14 cellular contexts compared by ENCODE assay signal in the genomic region with DNA sequence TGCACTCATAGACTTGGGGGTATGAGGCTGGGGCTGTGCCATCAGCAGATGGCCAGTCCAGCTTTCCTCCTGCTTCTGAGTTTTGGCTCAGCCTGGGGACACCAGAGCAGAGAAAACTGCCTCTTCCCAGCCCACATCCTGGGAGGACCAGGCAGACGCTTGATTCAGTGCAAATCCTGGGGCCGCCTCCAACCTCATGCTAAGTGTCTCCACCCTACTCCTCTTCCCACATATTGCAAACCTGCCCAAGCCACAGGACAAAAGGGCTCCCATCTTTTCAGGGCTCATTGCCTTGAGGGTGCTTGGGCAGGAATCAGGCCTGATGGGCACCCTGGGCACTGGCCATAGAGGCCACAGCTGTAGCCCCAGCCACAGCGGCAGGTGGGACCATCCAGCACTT.
A peak's percentile ranks its signal among the peaks of the same experiment; 100 is the strongest.
DNase-seq lines count a peak whose midpoint lies in the region; ATAC-seq and TF ChIP-seq lines count a peak whose summit lies in the region.
"Had no signal": no experiment of that assay in that cellular context is flagged by ENCODE, and none has a peak within 500 bp of the region (broad histone marks: within the 10 kb centered on the region; RNA-seq: fewer than 3 reads in every experiment).

No MANE protein-coding gene starts in this region.

- H3F3A ChIP-seq in smooth muscle cell (ENCODE audit: low read depth) = no peaks in the 10 kb centered on the region

- in situ Hi-C loops in G401 (cut with HindIII; ENCODE audit: low sequenced_read_pairs) = no loop called here

- no peak for TF ChIP-seq POLR2A in stomach (IDR thresholded peaks at IDR 0.05)

- H3K79me2 ChIP-seq in osteoblast (ENCODE audit: insufficient read depth, low read length) = no peaks in the 10 kb centered on the region
- no peaks in the 10 kb centered on the region for H3K79me2 ChIP-seq in smooth muscle cell (ENCODE audit: low read depth)

- H3K27ac ChIP-seq in osteoblast (ENCODE audit: low read depth, low read length) = no peak overlapping the region
- no peak overlapping the region for H3K27ac ChIP-seq in stomach
- H3K27ac ChIP-seq in smooth muscle cell (ENCODE audit: low read depth) = no peak overlapping the region
- H3K27ac ChIP-seq: HL-60 had no signal

- no peaks in the 10 kb centered on the region for H3K9me3 ChIP-seq in osteoblast (ENCODE audit: low read depth, low read length)
- peaks cover 0 to 12% (median 2%) of the 10 kb centered on the region in 4 donors for H3K9me3 ChIP-seq in stomach
- H3K9me3 ChIP-seq in smooth muscle cell (replicated peaks; ENCODE audit: low read depth) = no peaks in the 10 kb centered on the region

- no peaks in the 10 kb centered on the region for H3K4me1 ChIP-seq in osteoblast (ENCODE audit: insufficient read depth, low read length)
- no peaks in the 10 kb centered on the region for H3K4me1 ChIP-seq in stomach
- H3K4me1 ChIP-seq in smooth muscle cell (ENCODE audit: low read depth) = no peaks in the 10 kb centered on the region

- intact Hi-C loops in stomach (cut with DNase I; ENCODE audit: low total_unique reads) = no loop called here

- no peak overlapping the region for H2AFZ ChIP-seq in osteoblast (ENCODE audit: low read length)
- H2AFZ ChIP-seq in smooth muscle cell (ENCODE audit: low read depth) = no peak overlapping the region
- H2AFZ ChIP-seq: GM23338 had no signal

- H3K4me2 ChIP-seq in osteoblast (ENCODE audit: insufficient read depth, low read length) = no peak overlapping the region
- H3K4me2 ChIP-seq in smooth muscle cell = no peak overlapping the region
- H3K4me2 ChIP-seq: GM23338 had no signal

- DNase-seq in G401 (ENCODE audit: low spot score) = peak; percentile 7
- peak; percentile 12 for DNase-seq in cerebellar cortex (ENCODE audit: low spot score)
- peak; percentile 26 for DNase-seq in osteoblast (ENCODE audit: insufficient read length, low spot score, missing footprints)
- DNase-seq in stomach = peak; percentile 17
- no peak for DNase-seq in smooth muscle cell (lab: John Stamatoyannopoulos, UW; ENCODE audit: unreplicated experiment)
- DNase-seq: C1 segment of cervical spinal cord; Calu3; CD4-positive, alpha-beta T cell; DMS 273 treated with DMSO at 0.1 percent for 48 hours had no signal

- no peak for ATAC-seq in GM21423 (IDR thresholded peaks at IDR 0.05; ENCODE audit: unreplicated experiment)
- ATAC-seq in HG03196 (IDR thresholded peaks at IDR 0.05; ENCODE audit: unreplicated experiment) = no peak
- ATAC-seq: GM12878, GM23338 had no signal

- WGBS in stomach, 5 donors = 76 to 97% (median 92%) methylated on average over 3 of the region's 3 CpGs
- WGBS in smooth muscle cell (ENCODE audit: low lambda C conversion rate) = 96% methylated on average over 3 of the region's 3 CpGs

- no peak overlapping the region for H3K9ac ChIP-seq in smooth muscle cell (ENCODE audit: low read depth)

- H3K36me3 ChIP-seq in osteoblast (ENCODE audit: insufficient read depth, low read length) = no peaks in the 10 kb centered on the region
- no peaks in the 10 kb centered on the region for H3K36me3 ChIP-seq in stomach
- no peaks in the 10 kb centered on the region for H3K36me3 ChIP-seq in smooth muscle cell (ENCODE audit: low read depth)

- TF ChIP-seq CTCF in osteoblast (IDR thresholded peaks at IDR 0.05; ENCODE audit: extremely low read depth, low read depth, low read length) = no peak
- TF ChIP-seq CTCF in stomach (IDR thresholded peaks at IDR 0.05) = no peak
- no peak for TF ChIP-seq CTCF in smooth muscle cell (IDR thresholded peaks at IDR 0.05; ENCODE audit: borderline replicate concordance, insufficient read depth, poor library complexity, severe bottlenecking)

- H3K4me3 ChIP-seq in osteoblast (ENCODE audit: insufficient read depth, low read length) = no peak overlapping the region
- no peak overlapping the region for H3K4me3 ChIP-seq in stomach
- no peak overlapping the region for H3K4me3 ChIP-seq in smooth muscle cell
- H3K4me3 ChIP-seq: GM12878, GM23338 had no signal

- no peak for TF ChIP-seq EP300 in stomach (IDR thresholded peaks at IDR 0.05)

- H4K20me1 ChIP-seq in osteoblast (ENCODE audit: insufficient read depth, low read length) = no peaks in the 10 kb centered on the region
- no peaks in the 10 kb centered on the region for H4K20me1 ChIP-seq in smooth muscle cell (ENCODE audit: low read depth)

- H3K27me3 ChIP-seq in osteoblast (ENCODE audit: insufficient read depth, low read length) (peaks cover 15% of the 10 kb centered on the region), stomach (peaks cover 0 to 5% (median 0%) of the 10 kb centered on the region in 3 donors), smooth muscle cell (ENCODE audit: low read depth) (no peaks in the 10 kb centered on the region)
